Comparison of ENCODE assay signal across 16 cellular contexts in the genomic region with DNA sequence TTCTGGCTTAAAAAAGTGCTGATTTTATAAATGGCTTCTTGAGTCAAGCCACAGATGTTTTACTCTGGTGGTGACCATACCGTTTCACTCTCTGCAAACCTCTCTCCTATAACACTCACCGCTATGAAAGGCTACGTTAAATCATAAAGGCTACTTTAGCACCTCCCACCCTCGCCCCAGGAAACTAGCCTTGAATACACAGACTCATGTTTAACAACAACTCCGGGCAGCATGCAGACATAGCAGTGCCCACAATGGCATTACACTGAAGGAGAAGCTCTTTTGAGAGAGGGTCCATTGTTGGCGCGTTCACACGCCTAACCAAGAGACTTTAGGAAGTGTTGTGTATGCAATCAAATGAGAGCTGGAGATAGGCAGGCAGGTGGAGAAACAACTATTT. TPM values are rescaled to one million over a fixed set of nuclear protein-coding genes. Genes with fewer than 3 reads are reported as not detected.
DNase-seq lines count a peak whose midpoint lies in the region; TF ChIP-seq lines count a peak whose summit lies in the region.
"Had no signal": no experiment of that assay in that cellular context is flagged by ENCODE, and none has a peak within 500 bp of the region (broad histone marks: within the 10 kb centered on the region; RNA-seq: fewer than 3 reads in every experiment).

No MANE protein-coding gene starts in this region.

- no peak overlapping the region for H3K4me3 Mint-ChIP-seq in type B pancreatic cell
- H3K4me3 Mint-ChIP-seq: activated B cell treated with CpG ODN at 0.5 μM for 24 hours, IgD-negative memory B cell had no signal

- peaks cover 52% of the 10 kb centered on the region for H3K27me3 Mint-ChIP-seq in type B pancreatic cell
- H3K27me3 Mint-ChIP-seq: IgD-negative memory B cell had no signal

- no peaks in the 10 kb centered on the region for H3K4me1 ChIP-seq in hepatocyte (ENCODE audit: insufficient read depth)
- H3K4me1 ChIP-seq: lower lobe of right lung had no signal

- peaks cover 99% of the 10 kb centered on the region for H3K79me2 ChIP-seq in neural cell (replicated peaks; ENCODE audit: insufficient read depth, low read length)
- H3K79me2 ChIP-seq in hepatocyte = no peaks in the 10 kb centered on the region

- H3K4me2 ChIP-seq in neural cell (ENCODE audit: low read length) (peak overlapping the region; percentile 95), hepatocyte (no peak overlapping the region)
- H3K4me2 ChIP-seq: BLaER1 treated with 17β-estradiol and CSF1 and Interleukin-3, amounts not matched to agents 10 nM and 100 nM had no signal

- no peaks in the 10 kb centered on the region for H3K9me3 ChIP-seq in neural cell (ENCODE audit: low read length)
- H3K9me3 ChIP-seq in hepatocyte (ENCODE audit: low read depth) = no peaks in the 10 kb centered on the region
- H3K9me3 ChIP-seq: BLaER1 treated with 17β-estradiol and CSF1 and Interleukin-3, amounts not matched to agents 10 nM and 100 nM; lower lobe of right lung had no signal

- H3K36me3 Mint-ChIP-seq in type B pancreatic cell = no peaks in the 10 kb centered on the region
- H3K36me3 Mint-ChIP-seq: IgD-negative memory B cell had no signal

- H3K9me2 ChIP-seq in neural cell (ENCODE audit: insufficient read depth, low read length) = no peaks in the 10 kb centered on the region
- no peaks in the 10 kb centered on the region for H3K9me2 ChIP-seq in hepatocyte (replicated peaks; ENCODE audit: insufficient read depth)

- TF ChIP-seq EP300 in neural cell (conservative IDR thresholded peaks at IDR 0.05; ENCODE audit: poor library complexity, severe bottlenecking) = no peak

- no peaks in the 10 kb centered on the region for H4K20me1 ChIP-seq in neural cell (ENCODE audit: insufficient read depth)
- no peaks in the 10 kb centered on the region for H4K20me1 ChIP-seq in hepatocyte (ENCODE audit: insufficient read depth, poor library complexity, severe bottlenecking)
- H4K20me1 ChIP-seq: BLaER1 treated with 17β-estradiol and CSF1 and Interleukin-3, amounts not matched to agents 10 nM and 100 nM had no signal

- peak overlapping the region; percentile 92 for H3K9ac ChIP-seq in neural cell (ENCODE audit: low read length)
- H3K9ac ChIP-seq: BLaER1 treated with 17β-estradiol and CSF1 and Interleukin-3, amounts not matched to agents 10 nM and 100 nM had no signal

- peak; percentile 35 for DNase-seq in NCI-H1436 (lab: John Stamatoyannopoulos, UW)
- DNase-seq in NCI-H2196 (lab: John Stamatoyannopoulos, UW; ENCODE audit: unreplicated experiment) = peak; percentile 66
- peak; percentile 49 for DNase-seq in SHP77 treated with DMSO at 0.1 percent for 48 hours (lab: John Stamatoyannopoulos, UW)
- DNase-seq in type B pancreatic cell (ENCODE audit: extremely low spot score, unreplicated experiment) = no peak
- DNase-seq in hepatocyte (ENCODE audit: low spot score) = no peak
- no peak for DNase-seq in OCI-M1 (lab: John Stamatoyannopoulos, UW)
- DNase-seq: activated B cell treated with CpG ODN at 0.5 μM for 24 hours; activated effector memory CD4-positive, alpha-beta T cell treated with anti-CD3 and anti-CD28 coated beads, Interleukin-2, amount 50 U/mL, for 16 hours; lower lobe of right lung had no signal

- H3K4me3 ChIP-seq in neural cell (ENCODE audit: low read length) = peak overlapping the region; percentile 73
- no peak overlapping the region for H3K4me3 ChIP-seq in hepatocyte
- H3K4me3 ChIP-seq: BLaER1 treated with 17β-estradiol and CSF1 and Interleukin-3, amounts not matched to agents 10 nM and 100 nM; lower lobe of right lung had no signal

- H3K27ac ChIP-seq in neural cell (ENCODE audit: low read length) = peak overlapping the region; percentile 100
- H3K27ac ChIP-seq in hepatocyte = no peak overlapping the region
- H3K27ac ChIP-seq: BLaER1 treated with 17β-estradiol and CSF1 and Interleukin-3, amounts not matched to agents 10 nM and 100 nM; lower lobe of right lung had no signal

- H3K27ac Mint-ChIP-seq in type B pancreatic cell = no peak overlapping the region
- H3K27ac Mint-ChIP-seq: activated B cell treated with CpG ODN at 0.5 μM for 24 hours, IgD-negative memory B cell, nephron had no signal

- H3K4me1 Mint-ChIP-seq in type B pancreatic cell (ENCODE audit: unreplicated experiment) = no peaks in the 10 kb centered on the region
- H3K4me1 Mint-ChIP-seq: activated B cell treated with CpG ODN at 0.5 μM for 24 hours, IgD-negative memory B cell, nephron had no signal

- H2AFZ ChIP-seq in neural cell (ENCODE audit: low read depth, low read length) (no peak overlapping the region), hepatocyte (no peak overlapping the region)

- TF ChIP-seq CTCF in neural cell (IDR thresholded peaks at IDR 0.05; ENCODE audit: poor library complexity, severe bottlenecking) (no peak), type B pancreatic cell (conservative IDR thresholded peaks at IDR 0.05) (no peak), hepatocyte (IDR thresholded peaks at IDR 0.05; ENCODE audit: poor library complexity) (no peak)

- no peak for TF ChIP-seq RAD21 in neural cell (conservative IDR thresholded peaks at IDR 0.05)

- H3K27me3 ChIP-seq in neural cell (ENCODE audit: insufficient read depth, low read depth, low read length) = no peaks in the 10 kb centered on the region
- peaks cover 13% of the 10 kb centered on the region for H3K27me3 ChIP-seq in hepatocyte
- H3K27me3 ChIP-seq: BLaER1 treated with 17β-estradiol and CSF1 and Interleukin-3, amounts not matched to agents 10 nM and 100 nM had no signal

- H3F3A ChIP-seq in neural cell (ENCODE audit: insufficient read depth, low read length, poor library complexity, severe bottlenecking) = peaks cover 15% of the 10 kb centered on the region

- H3K36me3 ChIP-seq in neural cell (ENCODE audit: insufficient read depth, low read length) = no peaks in the 10 kb centered on the region
- no peaks in the 10 kb centered on the region for H3K36me3 ChIP-seq in hepatocyte (replicated peaks; ENCODE audit: insufficient read depth, low read depth)
- H3K36me3 ChIP-seq: BLaER1 treated with 17β-estradiol and CSF1 and Interleukin-3, amounts not matched to agents 10 nM and 100 nM; lower lobe of right lung had no signal

- peaks cover 4% of the 10 kb centered on the region for H3K9me3 Mint-ChIP-seq in type B pancreatic cell
- H3K9me3 Mint-ChIP-seq: IgD-negative memory B cell, nephron had no signal

- WGBS in hepatocyte (ENCODE audit: low lambda C conversion rate, missing lambda C conversion rate) = 51% methylated on average over 8 of the region's 8 CpGs

TF ChIP-seq in neural cell, 6 proteins besides CTCF, POLR2A, EP300 and RAD21:
- no peak for TF ChIP-seq EZH2 (IDR thresholded peaks at IDR 0.05; ENCODE audit: borderline replicate concordance, insufficient read depth, low read length, poor library complexity, severe bottlenecking)
- TF ChIP-seq TAF1 (IDR thresholded peaks at IDR 0.05; ENCODE audit: low read depth) = no peak
- no peak for TF ChIP-seq POLR2AphosphoS5 (IDR thresholded peaks at IDR 0.05)
- TF ChIP-seq, protein P1, sequence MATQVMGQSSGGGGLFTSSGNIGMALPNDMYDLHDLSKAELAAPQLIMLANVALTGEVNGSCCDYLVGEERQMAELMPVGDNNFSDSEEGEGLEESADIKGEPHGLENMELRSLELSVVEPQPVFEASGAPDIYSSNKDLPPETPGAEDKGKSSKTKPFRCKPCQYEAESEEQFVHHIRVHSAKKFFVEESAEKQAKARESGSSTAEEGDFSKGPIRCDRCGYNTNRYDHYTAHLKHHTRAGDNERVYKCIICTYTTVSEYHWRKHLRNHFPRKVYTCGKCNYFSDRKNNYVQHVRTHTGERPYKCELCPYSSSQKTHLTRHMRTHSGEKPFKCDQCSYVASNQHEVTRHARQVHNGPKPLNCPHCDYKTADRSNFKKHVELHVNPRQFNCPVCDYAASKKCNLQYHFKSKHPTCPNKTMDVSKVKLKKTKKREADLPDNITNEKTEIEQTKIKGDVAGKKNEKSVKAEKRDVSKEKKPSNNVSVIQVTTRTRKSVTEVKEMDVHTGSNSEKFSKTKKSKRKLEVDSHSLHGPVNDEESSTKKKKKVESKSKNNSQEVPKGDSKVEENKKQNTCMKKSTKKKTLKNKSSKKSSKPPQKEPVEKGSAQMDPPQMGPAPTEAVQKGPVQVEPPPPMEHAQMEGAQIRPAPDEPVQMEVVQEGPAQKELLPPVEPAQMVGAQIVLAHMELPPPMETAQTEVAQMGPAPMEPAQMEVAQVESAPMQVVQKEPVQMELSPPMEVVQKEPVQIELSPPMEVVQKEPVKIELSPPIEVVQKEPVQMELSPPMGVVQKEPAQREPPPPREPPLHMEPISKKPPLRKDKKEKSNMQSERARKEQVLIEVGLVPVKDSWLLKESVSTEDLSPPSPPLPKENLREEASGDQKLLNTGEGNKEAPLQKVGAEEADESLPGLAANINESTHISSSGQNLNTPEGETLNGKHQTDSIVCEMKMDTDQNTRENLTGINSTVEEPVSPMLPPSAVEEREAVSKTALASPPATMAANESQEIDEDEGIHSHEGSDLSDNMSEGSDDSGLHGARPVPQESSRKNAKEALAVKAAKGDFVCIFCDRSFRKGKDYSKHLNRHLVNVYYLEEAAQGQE (IDR thresholded peaks at IDR 0.05; ENCODE audit: borderline replicate concordance) = no peak
- TF ChIP-seq MXI1 (conservative IDR thresholded peaks at IDR 0.05; ENCODE audit: poor library complexity, severe bottlenecking) = no peak
- TF ChIP-seq SMC3 (conservative IDR thresholded peaks at IDR 0.05; ENCODE audit: poor library complexity) = no peak

RNA-seq across cellular contexts. Expression of gene MYT1L, which starts 5.5 kb away (rescaled TPM):
- polyA plus RNA-seq in neural cell (92.1 and 103 TPM in 2 replicates), hepatocyte (0.10 TPM in 1 of 2 replicates, not detected in the other)
- 295 and 369 TPM in 2 replicates for polyA minus RNA-seq in neural cell
- total RNA-seq in type B pancreatic cell (ENCODE audit: low replicate concordance) (1.2 and 3.7 TPM in 2 replicates), hepatocyte (0.20 and 0.33 TPM in 2 replicates)
- total RNA-seq: activated B cell treated with CpG ODN at 0.5 μM for 24 hours, astrocyte, Daoy, lower lobe of right lung had no signal
- polyA plus RNA-seq: fibroblast of lung, IgD-negative memory B cell had no signal

Comparison
In these comparisons a context has a peak if more than half of its experiments do, and no peak if none do; other contexts are left out.
1. DNase-seq: peak in NCI-H1436 (single experiment), NCI-H2196 (single experiment) and SHP77 treated with DMSO at 0.1 percent for 48 hours (single experiment); none in type B pancreatic cell (single experiment), hepatocyte (single experiment) and OCI-M1 (single experiment).